1 cellular context compared by ENCODE assay signal in genomic region chr17:40326014-40326831, GRCh38.
TF ChIP-seq lines count a peak whose summit lies in the region.

No MANE protein-coding gene starts in this region.

TF ChIP-seq in GM12878, 131 proteins besides CTCF, POLR2A, EP300 and RAD21 (continues in another document):
- TF ChIP-seq YBX1 (IDR thresholded peaks at IDR 0.05) (no peak), MEF2A (IDR thresholded peaks at IDR 0.05; ENCODE audit: insufficient read depth, low read depth, low read length) (no peak), CHD1 (IDR thresholded peaks at IDR 0.05; ENCODE audit: low read depth, low read length) (no peak), EED (IDR thresholded peaks at IDR 0.05; ENCODE audit: low read depth) (peak; percentile 93), MEF2B (IDR thresholded peaks at IDR 0.05; ENCODE audit: partially characterized antibody, poor library complexity, severe bottlenecking) (no peak), NBN (IDR thresholded peaks at IDR 0.05) (no peak), BCL11A (IDR thresholded peaks at IDR 0.05; ENCODE audit: low read depth, low read length) (no peak), IKZF1 (conservative IDR thresholded peaks at IDR 0.05) (peak; percentile 78), HSF1 (IDR thresholded peaks at IDR 0.05; ENCODE audit: low read depth, low read length) (no peak), CBFB (IDR thresholded peaks at IDR 0.05; ENCODE audit: low read depth) (no peak), RUNX3 (IDR thresholded peaks at IDR 0.05; ENCODE audit: low read length) (no peak), IRF4 (IDR thresholded peaks at IDR 0.05; ENCODE audit: low read depth, low read length) (no peak), ZNF217 (IDR thresholded peaks at IDR 0.05) (no peak), NFIC (IDR thresholded peaks at IDR 0.05; ENCODE audit: low read depth, low read length) (no peak), BCL3 (IDR thresholded peaks at IDR 0.05; ENCODE audit: borderline replicate concordance, insufficient read depth, low read depth, low read length, poor library complexity, severe bottlenecking) (no peak), ELK1 (IDR thresholded peaks at IDR 0.05; ENCODE audit: low read depth, low read length) (no peak), STAT1 (conservative IDR thresholded peaks at IDR 0.05) (no peak), SUZ12 (IDR thresholded peaks at IDR 0.05; ENCODE audit: unreplicated experiment) (no peak), DPF2 (IDR thresholded peaks at IDR 0.05) (0 out of 2 replicates have a peak, but pooled peaks have one; percentile 28), PAX5 (IDR thresholded peaks at IDR 0.05; ENCODE audit: borderline replicate concordance, low read depth, low read length) (peak; percentile 45; the same call in 1 of the 2 replicates), SIN3A (IDR thresholded peaks at IDR 0.05; ENCODE audit: low read depth, low read length) (no peak), HCFC1 (IDR thresholded peaks at IDR 0.05; ENCODE audit: low read length) (no peak), RAD51 (IDR thresholded peaks at IDR 0.05) (no peak), IKZF2 (IDR thresholded peaks at IDR 0.05) (peak; percentile 73), ZNF207 (IDR thresholded peaks at IDR 0.05; ENCODE audit: borderline replicate concordance) (no peak), TBL1XR1 (IDR thresholded peaks at IDR 0.05; ENCODE audit: low read depth, low read length) (no peak), BCLAF1 (IDR thresholded peaks at IDR 0.05) (no peak), NRF1 (conservative IDR thresholded peaks at IDR 0.05; ENCODE audit: low read depth, low read length) (no peak), ATF3 (IDR thresholded peaks at IDR 0.05; ENCODE audit: borderline replicate concordance, extremely low read depth, low read depth, low read length) (no peak), TCF3 (IDR thresholded peaks at IDR 0.05; ENCODE audit: borderline replicate concordance, insufficient read depth, low read depth, low read length) (0 out of 2 replicates have a peak, but pooled peaks have one; percentile 55), ZNF384 (IDR thresholded peaks at IDR 0.05; ENCODE audit: borderline replicate concordance, low read depth, low read length) (no peak), MTA2 (IDR thresholded peaks at IDR 0.05; ENCODE audit: low read depth) (0 out of 2 replicates have a peak, but pooled peaks have one; percentile 16), ATF7 (IDR thresholded peaks at IDR 0.05; ENCODE audit: low read depth) (no peak), WRNIP1 (IDR thresholded peaks at IDR 0.05; ENCODE audit: borderline replicate concordance, low read depth, low read length) (no peak), RFX5 (IDR thresholded peaks at IDR 0.05; ENCODE audit: low read depth, low read length) (no peak), KAT2A (conservative IDR thresholded peaks at IDR 0.05; ENCODE audit: control insufficient read depth, low read depth, low read length) (no peak), MLLT1 (IDR thresholded peaks at IDR 0.05) (no peak), ZNF687 (IDR thresholded peaks at IDR 0.05) (peak; percentile 84), SMAD5 (IDR thresholded peaks at IDR 0.05; ENCODE audit: low read depth) (no peak), ETV6 (conservative IDR thresholded peaks at IDR 0.05 in 1 of 2, IDR thresholded peaks at IDR 0.05 in 1 of 2; ENCODE audit: borderline replicate concordance in 1 of 2, low read depth in 1 of 2) (no peak), CEBPB (IDR thresholded peaks at IDR 0.05; ENCODE audit: borderline replicate concordance in 1 of 2, low read depth in 2 of 2, low read length in 2 of 2) (no peak), BACH1 (IDR thresholded peaks at IDR 0.05; ENCODE audit: borderline replicate concordance) (no peak), PBX3 (IDR thresholded peaks at IDR 0.05; ENCODE audit: insufficient replicate concordance, low read depth, low read length) (no peak), ZSCAN29 (IDR thresholded peaks at IDR 0.05) (no peak), CREM (IDR thresholded peaks at IDR 0.05; ENCODE audit: low read depth) (peak; percentile 50; the same call in 1 of the 2 replicates), RELA (IDR thresholded peaks at IDR 0.05; ENCODE audit: borderline replicate concordance, partially characterized antibody) (no peak), POLR2AphosphoS5 (IDR thresholded peaks at IDR 0.05; ENCODE audit: low read length) (peak; percentile 37; the same call in 1 of the 2 replicates), JUNB (IDR thresholded peaks at IDR 0.05) (no peak), KDM1A (IDR thresholded peaks at IDR 0.05; ENCODE audit: borderline replicate concordance) (no peak), ZBTB11 (CRISPR knock-in tag; IDR thresholded peaks at IDR 0.05) (no peak), TARDBP (IDR thresholded peaks at IDR 0.05; ENCODE audit: borderline replicate concordance) (no peak), RB1 (IDR thresholded peaks at IDR 0.05; ENCODE audit: borderline replicate concordance) (no peak), ESRRA (IDR thresholded peaks at IDR 0.05; ENCODE audit: low read length) (no peak), MYC (IDR thresholded peaks at IDR 0.05; ENCODE audit: insufficient read depth, insufficient read length, insufficient replicate concordance, low read length, severe bottlenecking) (no peak)
